ENCODE assay signal across 10 cellular contexts in genomic region chr10:99395750-99396445, GRCh38. TPM values are rescaled to one million over a fixed set of nuclear protein-coding genes. Genes with fewer than 3 reads are reported as not detected.
A peak's percentile ranks its signal among the peaks of the same experiment; 100 is the strongest.
DNase-seq lines count a peak whose midpoint lies in the region; ATAC-seq, FAIRE-seq and TF ChIP-seq lines count a peak whose summit lies in the region.
"Had no signal": no experiment of that assay in that cellular context is flagged by ENCODE, and none has a peak within 500 bp of the region (broad histone marks: within the 10 kb centered on the region; RNA-seq: fewer than 3 reads in every experiment).

No MANE protein-coding gene starts in this region.

- intact Hi-C loops in esophagus muscularis mucosa (cut with DNase I): no loop called here

- TF ChIP-seq EP300 in esophagus muscularis mucosa (IDR thresholded peaks at IDR 0.05): no peak

- H3K4me1 ChIP-seq in esophagus muscularis mucosa: peaks cover 14 to 23% (median 17%) of the 10 kb centered on the region in 4 donors

- H3K9me3 ChIP-seq in esophagus muscularis mucosa: no peaks in the 10 kb centered on the region

- no peak for TF ChIP-seq POLR2A in esophagus muscularis mucosa (IDR thresholded peaks at IDR 0.05; ENCODE audit: low read depth)

- H3K4me3 ChIP-seq in fibroblast of the aortic adventitia (ENCODE audit: low read depth, low read length) (no peak overlapping the region), esophagus muscularis mucosa (no peak overlapping the region)

- H3K27me3 ChIP-seq in esophagus muscularis mucosa: no peaks in the 10 kb centered on the region

- WGBS in esophagus muscularis mucosa: 58% methylated on average over 2 of the region's 2 CpGs

- ATAC-seq in GM21529 (IDR thresholded peaks at IDR 0.05; ENCODE audit: unreplicated experiment): no peak

- peaks cover 31 to 66% (median 54%) of the 10 kb centered on the region in 4 donors for H3K36me3 ChIP-seq in esophagus muscularis mucosa

- H3K27ac ChIP-seq in substantia nigra (ENCODE audit: low read depth, low read length, poor library complexity, severe bottlenecking) (peak overlapping the region; percentile 55), esophagus muscularis mucosa (replicated peaks in 1 of 4) (peak overlapping the region in 2 of 4 donors; percentile 20 to 48)
- H3K27ac ChIP-seq: HL-60 had no signal

- TF ChIP-seq CTCF in fibroblast of the aortic adventitia (IDR thresholded peaks at IDR 0.05; ENCODE audit: insufficient read depth, low read length) (no peak), esophagus muscularis mucosa (IDR thresholded peaks at IDR 0.05) (no peak)

- DNase-seq in NCI-H2171 treated with DMSO at 0.1 percent for 48 hours (lab: John Stamatoyannopoulos, UW): peak; percentile 26
- no peak for DNase-seq in NCI-H2171 (lab: John Stamatoyannopoulos, UW)
- peak; percentile 93 for DNase-seq in RCC 7860 (ENCODE audit: low spot score)
- peak; percentile 44 for DNase-seq in fibroblast of the aortic adventitia (ENCODE audit: low read depth)
- DNase-seq in substantia nigra (lab: John Stamatoyannopoulos, UW): peak in 18 of 49 donors; percentile 4 to 33 (median 20)
- DNase-seq in esophagus muscularis mucosa (ENCODE audit: extremely low spot score): no peak
- no peak for DNase-seq in activated CD4-positive, alpha-beta T cell treated with anti-CD3 and anti-CD28 coated beads for 48 hours

- FAIRE-seq in RCC 7860 (lab: Jason Lieb, UNC): peak; percentile 97
- FAIRE-seq: D721Med had no signal

RNA-seq across cellular contexts. Expression of gene GOT1, which starts 34.5 kb away (rescaled TPM):
- total RNA-seq in fibroblast of the aortic adventitia (ENCODE audit: low replicate concordance) (14.7 and 33.7 TPM in 2 replicates), esophagus muscularis mucosa (10 to 100 TPM; 31.0 to 37.4 (median 36.0) TPM)

Comparison
In these comparisons a context has a peak if more than half of its experiments do, and no peak if none do; other contexts are left out.
1. DNase-seq: peak in NCI-H2171 treated with DMSO at 0.1 percent for 48 hours (single experiment), RCC 7860 (single experiment) and fibroblast of the aortic adventitia (single experiment); none in NCI-H2171 (single experiment), esophagus muscularis mucosa (single experiment) and activated CD4-positive, alpha-beta T cell treated with anti-CD3 and anti-CD28 coated beads for 48 hours (single experiment).